Comparison of ENCODE assay signal across 1 cellular context in the genomic region with DNA sequence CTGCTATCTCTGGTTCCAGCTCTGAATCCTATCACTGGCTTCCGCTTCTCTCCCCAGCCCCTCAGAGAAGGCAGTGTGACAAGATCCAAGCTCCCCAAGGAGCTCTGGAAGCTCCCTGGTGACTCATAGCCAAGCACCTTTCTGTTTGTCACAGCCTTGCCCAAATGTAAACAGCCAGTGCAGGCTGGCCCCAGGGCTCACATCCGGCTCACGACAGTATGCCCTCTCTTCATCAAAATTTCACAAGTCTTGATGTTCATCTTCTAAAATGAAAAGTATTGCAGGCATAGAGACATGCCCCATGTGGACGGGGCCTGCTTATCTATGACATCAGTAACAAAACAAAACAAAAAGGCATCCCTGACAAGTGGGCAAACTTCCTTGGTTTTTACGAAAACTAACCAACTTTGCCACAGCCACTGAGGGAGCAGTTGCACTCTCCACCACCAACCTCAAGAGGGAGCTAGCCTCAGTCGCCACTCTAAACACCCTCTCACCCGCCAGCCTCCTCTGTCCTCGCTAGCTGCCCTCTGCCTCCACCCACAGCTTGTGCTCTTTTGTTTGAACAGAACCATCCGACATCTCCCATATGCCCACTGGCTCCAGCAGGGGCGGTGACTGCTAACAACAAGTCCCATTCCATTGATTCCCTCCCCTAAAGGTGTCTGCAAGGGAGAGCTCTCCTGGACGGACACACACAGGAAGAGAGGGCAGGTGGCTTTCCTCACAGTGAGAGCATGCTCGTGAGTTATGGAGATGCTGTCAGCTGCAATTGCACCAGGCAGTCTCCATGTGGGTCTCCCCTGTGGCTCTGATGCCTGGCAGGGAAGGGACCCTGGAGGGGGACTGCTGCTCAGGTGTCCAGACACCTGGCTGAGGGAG.
TF ChIP-seq lines count a peak whose summit lies in the region.

No MANE protein-coding gene starts in this region.

TF ChIP-seq in IMR-90, 13 proteins besides CTCF, POLR2A, EP300 and RAD21 (continued from another document):
- TF ChIP-seq, protein P1, sequence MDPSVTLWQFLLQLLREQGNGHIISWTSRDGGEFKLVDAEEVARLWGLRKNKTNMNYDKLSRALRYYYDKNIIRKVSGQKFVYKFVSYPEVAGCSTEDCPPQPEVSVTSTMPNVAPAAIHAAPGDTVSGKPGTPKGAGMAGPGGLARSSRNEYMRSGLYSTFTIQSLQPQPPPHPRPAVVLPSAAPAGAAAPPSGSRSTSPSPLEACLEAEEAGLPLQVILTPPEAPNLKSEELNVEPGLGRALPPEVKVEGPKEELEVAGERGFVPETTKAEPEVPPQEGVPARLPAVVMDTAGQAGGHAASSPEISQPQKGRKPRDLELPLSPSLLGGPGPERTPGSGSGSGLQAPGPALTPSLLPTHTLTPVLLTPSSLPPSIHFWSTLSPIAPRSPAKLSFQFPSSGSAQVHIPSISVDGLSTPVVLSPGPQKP (IDR thresholded peaks at IDR 0.05; ENCODE audit: borderline replicate concordance, low read depth, low read length), result no peak
- TF ChIP-seq CHD1 (IDR thresholded peaks at IDR 0.05; ENCODE audit: low read depth, low read length), result no peak
- TF ChIP-seq SMC3 (IDR thresholded peaks at IDR 0.05; ENCODE audit: low read depth, low read length), result no peak
- TF ChIP-seq MAFK (IDR thresholded peaks at IDR 0.05; ENCODE audit: low read depth, low read length), result no peak
- no peak for TF ChIP-seq MAZ (IDR thresholded peaks at IDR 0.05; ENCODE audit: borderline replicate concordance, low read depth, low read length)
- TF ChIP-seq, protein P2, sequence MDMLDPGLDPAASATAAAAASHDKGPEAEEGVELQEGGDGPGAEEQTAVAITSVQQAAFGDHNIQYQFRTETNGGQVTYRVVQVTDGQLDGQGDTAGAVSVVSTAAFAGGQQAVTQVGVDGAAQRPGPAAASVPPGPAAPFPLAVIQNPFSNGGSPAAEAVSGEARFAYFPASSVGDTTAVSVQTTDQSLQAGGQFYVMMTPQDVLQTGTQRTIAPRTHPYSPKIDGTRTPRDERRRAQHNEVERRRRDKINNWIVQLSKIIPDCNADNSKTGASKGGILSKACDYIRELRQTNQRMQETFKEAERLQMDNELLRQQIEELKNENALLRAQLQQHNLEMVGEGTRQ (IDR thresholded peaks at IDR 0.05; ENCODE audit: low read depth, low read length), result no peak
- TF ChIP-seq RCOR1 (IDR thresholded peaks at IDR 0.05; ENCODE audit: insufficient replicate concordance, low read length), result no peak
- no peak for TF ChIP-seq RFX5 (IDR thresholded peaks at IDR 0.05; ENCODE audit: low read depth, low read length)
